In the genomic region with DNA sequence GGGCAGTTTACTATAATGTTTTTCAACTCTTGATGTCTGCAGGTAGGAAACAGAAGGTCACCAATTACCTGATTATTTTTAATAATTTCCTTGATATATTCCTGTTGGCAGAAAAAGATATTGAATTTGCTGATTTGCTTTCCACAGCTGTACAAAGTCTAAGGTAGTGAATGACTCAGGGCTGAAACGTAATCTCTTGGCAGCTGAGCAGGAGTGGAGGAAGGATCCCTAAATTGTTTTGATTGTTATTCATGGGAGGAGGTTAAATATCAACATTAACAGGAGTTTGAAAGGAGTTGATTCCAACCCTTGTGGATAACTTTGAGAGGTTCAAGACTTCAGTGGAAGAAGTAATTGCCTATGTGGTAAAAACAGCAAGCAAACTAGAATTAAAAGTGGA, we compare ENCODE assay signal across 16 cellular contexts.
DNase-seq lines count a peak whose midpoint lies in the region; ATAC-seq lines count a peak whose summit lies in the region.
"Had no signal": no experiment of that assay in that cellular context is flagged by ENCODE, and none has a peak within 500 bp of the region (broad histone marks: within the 10 kb centered on the region; RNA-seq: fewer than 3 reads in every experiment).

No MANE protein-coding gene starts in this region.

- no peaks in the 10 kb centered on the region for H3K4me1 Mint-ChIP-seq in stimulated activated naive CD8-positive, alpha-beta T cell treated with anti-CD3 and anti-CD28 coated beads, Interleukin-15, amount 100 ng/mL, for 72 hours
- H3K4me1 Mint-ChIP-seq: activated CD4-positive, alpha-beta memory T cell treated with anti-CD3 and anti-CD28 coated beads, Interleukin-2, amount 10 ng/mL, durations not matched to agents 7 days and 5 days had no signal

- no peak overlapping the region for H3K27ac Mint-ChIP-seq in stimulated activated naive CD8-positive, alpha-beta T cell treated with anti-CD3 and anti-CD28 coated beads, Interleukin-15, amount 100 ng/mL, for 72 hours
- H3K27ac Mint-ChIP-seq: activated CD4-positive, alpha-beta memory T cell treated with anti-CD3 and anti-CD28 coated beads, Interleukin-2, amount 10 ng/mL, durations not matched to agents 7 days and 5 days had no signal

- H3K27me3 Mint-ChIP-seq in stimulated activated naive CD8-positive, alpha-beta T cell treated with anti-CD3 and anti-CD28 coated beads, Interleukin-15, amount 100 ng/mL, for 72 hours: no peaks in the 10 kb centered on the region
- H3K27me3 Mint-ChIP-seq: activated CD4-positive, alpha-beta memory T cell treated with anti-CD3 and anti-CD28 coated beads, Interleukin-2, amount 10 ng/mL, durations not matched to agents 7 days and 5 days had no signal

- DNase-seq in ELR (ENCODE audit: low read depth) (peak; percentile 23), NCI-H2196 treated with DMSO at 0.1 percent for 48 hours (lab: John Stamatoyannopoulos, UW; ENCODE audit: unreplicated experiment) (peak; percentile 10), dedifferentiated amniotic fluid mesenchymal stem cell (ENCODE audit: extremely low spot score) (peak; percentile 23), mucosa of gallbladder (ENCODE audit: low spot score) (peak; percentile 54), NCI-H1048 (lab: John Stamatoyannopoulos, UW) (no peak), NCI-H187 (lab: John Stamatoyannopoulos, UW) (no peak), occipital lobe (lab: John Stamatoyannopoulos, UW) (no peak)
- no peak for DNase-seq in stimulated activated naive CD8-positive, alpha-beta T cell treated with anti-CD3 and anti-CD28 coated beads, Interleukin-15, amount 100 ng/mL, for 72 hours
- DNase-seq: activated CD4-positive, alpha-beta memory T cell treated with anti-CD3 and anti-CD28 coated beads, Interleukin-2, amount 10 ng/mL, durations not matched to agents 7 days and 5 days; amygdala; dermis blood vessel endothelial cell; foreskin melanocyte; midbrain; OCI-M1; ovary; stimulated activated CD4-positive, alpha-beta T cell treated with anti-CD3 and anti-CD28 coated beads, Interleukin-12 subunit alpha, Interleukin-12 subunit beta, amount 100 ng/mL, for 4 hours had no signal

- no peaks in the 10 kb centered on the region for H3K9me3 Mint-ChIP-seq in stimulated activated naive CD8-positive, alpha-beta T cell treated with anti-CD3 and anti-CD28 coated beads, Interleukin-15, amount 100 ng/mL, for 72 hours
- H3K9me3 Mint-ChIP-seq: activated CD4-positive, alpha-beta memory T cell treated with anti-CD3 and anti-CD28 coated beads, Interleukin-2, amount 10 ng/mL, durations not matched to agents 7 days and 5 days had no signal

- no peak overlapping the region for H3K4me3 Mint-ChIP-seq in stimulated activated naive CD8-positive, alpha-beta T cell treated with anti-CD3 and anti-CD28 coated beads, Interleukin-15, amount 100 ng/mL, for 72 hours
- H3K4me3 Mint-ChIP-seq: activated CD4-positive, alpha-beta memory T cell treated with anti-CD3 and anti-CD28 coated beads, Interleukin-2, amount 10 ng/mL, durations not matched to agents 7 days and 5 days had no signal

- no peak for ATAC-seq in stimulated activated naive CD8-positive, alpha-beta T cell treated with anti-CD3 and anti-CD28 coated beads, Interleukin-15, amount 100 ng/mL, for 72 hours

Comparison
In these comparisons a context has a peak if more than half of its experiments do, and no peak if none do; other contexts are left out.
1. DNase-seq: peak in ELR (single experiment), NCI-H2196 treated with DMSO at 0.1 percent for 48 hours (single experiment), dedifferentiated amniotic fluid mesenchymal stem cell (single experiment) and mucosa of gallbladder (single experiment); none in NCI-H1048 (single experiment), NCI-H187 (0 of 2), occipital lobe (single experiment) and stimulated activated naive CD8-positive, alpha-beta T cell treated with anti-CD3 and anti-CD28 coated beads, Interleukin-15, amount 100 ng/mL, for 72 hours (0 of 2).